1 cellular context compared by ENCODE assay signal in the genomic region with DNA sequence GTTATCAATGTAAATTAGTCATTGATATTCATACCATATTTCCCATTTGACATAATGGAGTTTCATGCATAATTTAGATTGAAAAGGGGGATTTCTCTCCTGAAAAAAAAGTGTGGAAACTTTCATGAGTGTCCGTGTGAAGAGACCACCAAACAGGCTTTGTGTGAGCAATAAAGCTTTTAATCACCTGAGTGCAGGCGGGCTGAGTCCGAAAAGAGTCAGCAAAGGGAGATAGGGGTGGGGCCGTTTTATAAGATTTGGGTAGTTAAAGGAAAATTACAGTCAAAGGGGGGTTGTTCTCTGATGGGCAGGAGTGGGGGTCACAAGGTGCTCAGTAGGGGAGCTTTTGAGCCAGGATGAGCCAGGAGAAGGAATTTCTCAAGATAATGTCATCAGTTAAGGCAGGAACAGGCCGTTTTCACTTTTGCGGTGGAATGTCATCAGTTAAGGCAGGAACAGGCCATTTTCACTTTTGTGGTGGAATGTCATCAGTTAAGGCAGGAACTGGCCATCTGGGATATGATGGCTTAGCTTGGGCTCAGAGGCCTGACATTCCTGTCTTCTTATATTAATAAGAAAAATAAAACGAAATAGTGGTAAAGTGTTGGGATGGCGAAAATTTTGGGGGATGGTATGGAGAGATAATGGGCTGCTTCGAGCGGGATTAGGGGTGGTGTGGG.
TF ChIP-seq lines count a peak whose summit lies in the region.

No MANE protein-coding gene starts in this region.

TF ChIP-seq in HEK293, 187 proteins besides CTCF, POLR2A, EP300 and RAD21:
- TF ChIP-seq PRDM1 (tag by site-specific recombination; IDR thresholded peaks at IDR 0.05), result 0 out of 2 replicates have a peak, but pooled peaks have one; percentile 39
